ENCODE assay signal across 7 cellular contexts in genomic region chr6:105424177-105424783, GRCh38. TPM values are rescaled to one million over a fixed set of nuclear protein-coding genes. Genes with fewer than 3 reads are reported as not detected.
DNase-seq lines count a peak whose midpoint lies in the region; ATAC-seq, FAIRE-seq and TF ChIP-seq lines count a peak whose summit lies in the region.

No MANE protein-coding gene starts in this region.

- H3K36me3 ChIP-seq in esophagus muscularis mucosa = no peaks in the 10 kb centered on the region
- no peaks in the 10 kb centered on the region for H3K36me3 ChIP-seq in osteoblast (ENCODE audit: insufficient read depth, low read length)
- H3K36me3 ChIP-seq in upper lobe of right lung = no peaks in the 10 kb centered on the region

- TF ChIP-seq CTCF in esophagus muscularis mucosa (IDR thresholded peaks at IDR 0.05) = peak; percentile 49 to 72 (median 61)
- TF ChIP-seq CTCF in osteoblast (IDR thresholded peaks at IDR 0.05; ENCODE audit: extremely low read depth, low read depth, low read length) = peak; percentile 81
- TF ChIP-seq CTCF in upper lobe of right lung (IDR thresholded peaks at IDR 0.05) = peak; percentile 74

- WGBS in esophagus muscularis mucosa = 17% methylated on average over 7 of the region's 7 CpGs

- H3K4me1 ChIP-seq in esophagus muscularis mucosa (peaks cover 4 to 10% (median 7%) of the 10 kb centered on the region in 4 donors), osteoblast (ENCODE audit: insufficient read depth, low read length) (peaks cover 22% of the 10 kb centered on the region), upper lobe of right lung (no peaks in the 10 kb centered on the region)

- DNase-seq in GM12891 (ENCODE audit: insufficient read length, low spot score) (peak; percentile 18), NOMO-1 treated with DMSO at 0.1 percent for 48 hours (lab: John Stamatoyannopoulos, UW; ENCODE audit: unreplicated experiment) (peak; percentile 37), esophagus muscularis mucosa (ENCODE audit: extremely low spot score) (no peak), osteoblast (ENCODE audit: insufficient read length, low spot score, missing footprints) (no peak), upper lobe of right lung (no peak)
- peak; percentile 19 to 37 (median 23) for DNase-seq in activated CD8-positive, alpha-beta memory T cell treated with anti-CD3 and anti-CD28 coated beads for 48 hours (ENCODE audit: low read depth in 2 of 3, low spot score in 2 of 3)

- H3K9me3 ChIP-seq in esophagus muscularis mucosa (peaks cover 0 to 3% (median 0%) of the 10 kb centered on the region in 4 donors), osteoblast (ENCODE audit: low read depth, low read length) (no peaks in the 10 kb centered on the region), upper lobe of right lung (no peaks in the 10 kb centered on the region)

- intact Hi-C loops in esophagus muscularis mucosa (cut with DNase I) = loop anchor here (2.0 kb wide), 1 partner anchor 337 kb away; no protein-coding TSS in a partner anchor
- intact Hi-C loops in upper lobe of right lung (cut with DNase I) = no loop called here

- H3K27ac ChIP-seq in esophagus muscularis mucosa (replicated peaks in 1 of 4) (no peak overlapping the region), osteoblast (ENCODE audit: low read depth, low read length) (no peak overlapping the region), upper lobe of right lung (no peak overlapping the region)

- peak overlapping the region; percentile 16 for H2AFZ ChIP-seq in osteoblast (ENCODE audit: low read length)

- H3K27me3 ChIP-seq in esophagus muscularis mucosa (no peaks in the 10 kb centered on the region), osteoblast (ENCODE audit: insufficient read depth, low read length) (no peaks in the 10 kb centered on the region), upper lobe of right lung (no peaks in the 10 kb centered on the region)

- no peaks in the 10 kb centered on the region for H4K20me1 ChIP-seq in osteoblast (ENCODE audit: insufficient read depth, low read length)

- H3K79me2 ChIP-seq in osteoblast (ENCODE audit: insufficient read depth, low read length) = no peaks in the 10 kb centered on the region

- H3K4me3 ChIP-seq in esophagus muscularis mucosa (no peak overlapping the region), osteoblast (ENCODE audit: insufficient read depth, low read length) (no peak overlapping the region), upper lobe of right lung (no peak overlapping the region)

- FAIRE-seq in GM12891 (lab: Jason Lieb, UNC) = peak; percentile 84

- ATAC-seq in HG03280 (IDR thresholded peaks at IDR 0.05; ENCODE audit: unreplicated experiment) (peak; percentile 77), upper lobe of right lung (peak; percentile 80)

- TF ChIP-seq POLR2A in GM12891 (IDR thresholded peaks at IDR 0.05; ENCODE audit: low read depth, low read length) (no peak), esophagus muscularis mucosa (IDR thresholded peaks at IDR 0.05; ENCODE audit: low read depth) (no peak)

- peak overlapping the region; percentile 8 for H3K4me2 ChIP-seq in osteoblast (ENCODE audit: insufficient read depth, low read length)

- no peak for TF ChIP-seq EP300 in esophagus muscularis mucosa (IDR thresholded peaks at IDR 0.05)

TF ChIP-seq in GM12891, 5 proteins besides CTCF, POLR2A, EP300 and RAD21:
- TF ChIP-seq PAX5 (IDR thresholded peaks at IDR 0.05; ENCODE audit: insufficient read depth, low read length, severe bottlenecking) = no peak
- TF ChIP-seq POLR2AphosphoS5 (IDR thresholded peaks at IDR 0.05; ENCODE audit: low read depth, low read length) = no peak

RNA-seq across cellular contexts. Expression of gene PREP, which starts 21.4 kb away (rescaled TPM):
- polyA plus RNA-seq in GM12891 (2012; ENCODE audit: low read depth, missing spikeins) = 13.7 TPM
- total RNA-seq in esophagus muscularis mucosa (10 to 100 TPM; 17.9 to 21.6 (median 19.0) TPM), osteoblast (15.0 and 17.7 TPM in 2 replicates), upper lobe of right lung (32.9 TPM)

Comparison
In these comparisons a context has a peak if more than half of its experiments do, and no peak if none do; other contexts are left out.
1. DNase-seq: peak in GM12891 (single experiment), NOMO-1 treated with DMSO at 0.1 percent for 48 hours (single experiment) and activated CD8-positive, alpha-beta memory T cell treated with anti-CD3 and anti-CD28 coated beads for 48 hours (3 of 3); none in esophagus muscularis mucosa (single experiment), osteoblast (single experiment) and upper lobe of right lung (single experiment).
2. Peak in every context shown above with its lines, with median percentiles within 50 percentile points of each other: CTCF ChIP-seq.